Comparison of ENCODE assay signal across 8 cellular contexts in the genomic region with DNA sequence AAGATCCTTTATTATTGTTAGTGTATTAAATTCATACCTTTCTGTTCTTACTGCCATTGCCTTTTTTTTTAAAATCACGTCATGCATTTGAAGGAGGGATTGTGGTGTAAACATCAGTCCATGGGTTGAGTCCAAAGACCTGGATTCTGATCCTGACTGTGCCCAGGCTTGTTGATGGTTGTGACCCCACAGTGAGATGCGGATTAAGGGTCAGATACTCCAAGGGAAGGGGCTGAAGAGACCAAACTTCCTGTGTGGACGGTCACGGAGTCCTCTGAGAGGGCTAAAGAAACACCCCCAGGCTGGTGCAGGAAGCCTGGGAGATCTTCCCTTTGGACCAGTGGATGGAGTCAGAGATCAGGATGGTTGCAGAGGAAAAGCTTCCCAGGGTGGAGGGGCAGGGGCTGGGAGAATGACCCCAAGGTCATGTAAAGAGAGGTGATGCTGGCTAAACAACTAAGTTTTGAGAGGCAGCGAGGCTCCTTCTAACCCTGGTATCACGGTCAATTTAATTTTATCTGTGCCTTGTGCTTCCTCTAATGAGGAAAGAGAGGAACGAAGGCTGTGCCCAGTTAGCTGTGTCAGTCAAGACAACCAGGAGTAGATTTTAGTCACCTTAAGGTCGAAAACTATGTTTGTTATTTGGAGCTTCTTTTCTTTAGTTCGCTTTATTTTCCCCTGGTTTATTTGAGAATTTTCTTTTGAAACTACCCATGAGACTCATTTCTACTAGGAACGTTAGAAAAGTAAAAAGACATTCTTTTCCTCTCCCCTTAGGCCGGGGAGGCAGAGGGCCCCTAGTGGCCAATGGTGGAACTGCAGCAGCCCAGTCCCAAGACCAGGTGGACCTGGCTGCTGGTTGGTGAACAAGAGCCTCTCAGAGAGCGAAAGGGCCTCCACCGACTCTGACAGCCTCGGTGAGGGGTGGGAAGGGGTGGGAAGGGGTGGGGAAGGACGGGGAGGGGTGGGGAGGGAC. TPM values are rescaled to one million over a fixed set of nuclear protein-coding genes. Genes with fewer than 3 reads are reported as not detected.
A peak's percentile ranks its signal among the peaks of the same experiment; 100 is the strongest.
DNase-seq lines count a peak whose midpoint lies in the region; ATAC-seq and TF ChIP-seq lines count a peak whose summit lies in the region.

No MANE protein-coding gene starts in this region.

- H3K36me3 ChIP-seq in BE2C = no peaks in the 10 kb centered on the region

- ATAC-seq in HG03354 (IDR thresholded peaks at IDR 0.05; ENCODE audit: poor library complexity, severe bottlenecking, unreplicated experiment) (peak; percentile 96), left colon (peak; percentile 96)

- peak; percentile 99 for TF ChIP-seq CTCF in BE2C (IDR thresholded peaks at IDR 0.05; ENCODE audit: low read depth, low read length)

- no peaks in the 10 kb centered on the region for H3K27me3 ChIP-seq in BE2C

- intact Hi-C loops in left colon (cut with DNase I, micrococcal nuclease) = no loop called here

- H3K9me3 ChIP-seq in BE2C = no peaks in the 10 kb centered on the region

- H3K4me3 ChIP-seq in BE2C (ENCODE audit: low read depth, low read length) = no peak overlapping the region

- DNase-seq in BE2C (peak; percentile 86), GM19238 (ENCODE audit: insufficient read length, low spot score) (peak; percentile 78), NCI-H446 (lab: John Stamatoyannopoulos, UW) (peak; percentile 74 to 89), cerebellar cortex (ENCODE audit: low spot score) (peak; percentile 83), left colon (peak; percentile 80 to 92)
- DNase-seq in activated CD4-positive, alpha-beta T cell treated with anti-CD3 and anti-CD28 coated beads for 1 hour = peak; percentile 71
- peak; percentile 87 for DNase-seq in stimulated activated CD4-positive, alpha-beta T cell treated with anti-CD3 and anti-CD28 coated beads, Interleukin-4, amount 100 ng/mL, for 24 hours

- no peaks in the 10 kb centered on the region for H3K4me1 ChIP-seq in BE2C

RNA-seq across cellular contexts. Expression of a gene that starts 8.7 kb away (rescaled TPM):
- 0.14 TPM for polyA plus RNA-seq in BE2C (2012; ENCODE audit: insufficient read depth, insufficient read length, low read depth)
- 1 to 10 TPM; 3.4 to 7.2 TPM for total RNA-seq in left colon

RNA-seq across cellular contexts. Expression of a gene that starts 33.3 kb away (rescaled TPM):
- 52.4 TPM for polyA plus RNA-seq in BE2C (2012; ENCODE audit: insufficient read depth, insufficient read length, low read depth)
- 10 to 100 TPM; 33.5 to 36.3 TPM for total RNA-seq in left colon
